1 cellular context compared by ENCODE assay signal in the genomic region with DNA sequence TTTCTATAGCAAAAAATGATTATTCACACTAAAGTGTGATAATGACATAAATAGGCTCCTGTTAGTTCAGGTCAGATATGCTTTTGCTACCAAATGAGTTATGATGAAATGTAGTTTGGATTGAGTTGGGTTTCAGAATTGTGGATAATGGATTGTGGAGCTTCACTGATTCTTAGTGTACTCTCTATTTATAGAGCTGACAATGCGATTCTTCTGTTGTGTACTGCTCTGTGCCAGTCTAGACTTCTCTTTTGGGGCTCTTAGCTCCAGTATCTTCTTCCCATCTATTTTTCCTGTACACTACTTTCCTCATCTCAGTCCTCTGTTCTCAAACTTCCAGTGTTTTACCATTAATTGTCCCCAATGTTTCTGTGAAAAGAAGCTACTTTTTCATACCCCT.
TF ChIP-seq lines count a peak whose summit lies in the region.

No MANE protein-coding gene starts in this region.

TF ChIP-seq in HepG2, 621 proteins besides CTCF, POLR2A, EP300 and RAD21:
- TF ChIP-seq ZNF234 (CRISPR knock-in tag; conservative IDR thresholded peaks at IDR 0.05), result no peak
- TF ChIP-seq ZNF329 (CRISPR knock-in tag; IDR thresholded peaks at IDR 0.05; ENCODE audit: low read depth), result no peak
- TF ChIP-seq FOXP1 (IDR thresholded peaks at IDR 0.05), result no peak
- no peak for TF ChIP-seq FOXP1 (CRISPR knock-in tag; IDR thresholded peaks at IDR 0.05)
- TF ChIP-seq RNF2 (conservative IDR thresholded peaks at IDR 0.05; ENCODE audit: low read depth), result no peak
- TF ChIP-seq MAFK (conservative IDR thresholded peaks at IDR 0.05 in 1 of 2, IDR thresholded peaks at IDR 0.05 in 1 of 2; ENCODE audit: low read length in 2 of 2), result peak; percentile 8 to 52; a peak in 2 of 4 replicates
